In the genomic region with DNA sequence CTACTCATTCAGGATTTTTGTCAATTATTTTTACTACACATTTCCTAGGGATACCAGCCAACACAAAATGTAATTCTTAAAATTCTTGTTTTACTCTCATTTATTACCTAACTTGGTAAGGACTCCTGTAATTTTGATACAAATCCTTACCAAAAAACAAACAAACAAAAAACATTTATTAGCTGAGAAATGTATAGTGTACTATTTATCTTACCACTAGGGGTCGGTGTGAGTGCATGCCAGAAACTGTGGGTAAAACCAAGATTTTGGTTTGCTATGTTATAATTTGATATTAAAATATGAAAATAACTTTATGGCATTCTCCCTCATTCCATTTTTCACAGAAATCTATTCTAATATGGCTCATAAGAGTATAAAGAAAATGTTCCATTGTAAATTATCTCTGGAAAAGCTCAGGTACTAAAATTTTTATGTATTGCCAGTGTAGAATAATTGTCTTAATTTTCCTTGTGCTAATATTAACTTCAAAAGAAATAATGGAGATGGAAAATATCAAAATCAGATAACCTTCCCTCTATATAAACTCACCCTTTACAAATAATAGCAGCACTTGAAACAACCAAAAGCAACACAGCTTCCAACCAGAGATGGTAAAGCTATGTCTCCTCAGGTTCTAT, we compare ENCODE assay signal across 8 cellular contexts.
DNase-seq lines count a peak whose midpoint lies in the region; ATAC-seq, FAIRE-seq and TF ChIP-seq lines count a peak whose summit lies in the region.

No MANE protein-coding gene starts in this region.

- no peak for FAIRE-seq in GM19239 (lab: Jason Lieb, UNC)

- no peaks in the 10 kb centered on the region for H3K27me3 ChIP-seq in DND-41 (ENCODE audit: insufficient read depth, low read length, poor library complexity)
- H3K27me3 ChIP-seq in lung (ENCODE audit: control insufficient read depth, insufficient read depth): no peaks in the 10 kb centered on the region

- no peaks in the 10 kb centered on the region for H4K20me1 ChIP-seq in DND-41 (ENCODE audit: insufficient read depth, low read length)

- no peak overlapping the region for H2AFZ ChIP-seq in DND-41 (ENCODE audit: low read depth, low read length)

- no peaks in the 10 kb centered on the region for H3K27me3 Mint-ChIP-seq in WTC11 (ENCODE audit: low read depth)

- no peaks in the 10 kb centered on the region for H3K9me3 Mint-ChIP-seq in WTC11

- H3K27ac ChIP-seq in DND-41 (ENCODE audit: low read length): no peak overlapping the region
- no peak overlapping the region for H3K27ac ChIP-seq in lung (ENCODE audit: low read depth in 1 of 2, low read length in 1 of 2)

- H3K4me3 Mint-ChIP-seq in WTC11: no peak overlapping the region

- H3K9me3 ChIP-seq in DND-41 (ENCODE audit: insufficient read depth, low read length, severe bottlenecking) (no peaks in the 10 kb centered on the region), lung (ENCODE audit: control insufficient read depth in 2 of 2, insufficient read depth in 1 of 2, low read length in 1 of 2) (no peaks in the 10 kb centered on the region)

- H3K4me1 ChIP-seq in DND-41 (ENCODE audit: insufficient read depth, low read length) (no peaks in the 10 kb centered on the region), lung (ENCODE audit: control insufficient read depth in 2 of 2, insufficient read depth in 2 of 2, low read length in 2 of 2) (no peaks in the 10 kb centered on the region)

- no peak overlapping the region for H3K4me2 ChIP-seq in DND-41 (ENCODE audit: insufficient read depth, low read length)

- H3K4me3 ChIP-seq in DND-41 (ENCODE audit: low read depth in 1 of 2, low read length in 2 of 2) (no peak overlapping the region), lung (no peak overlapping the region)

- no peaks in the 10 kb centered on the region for H3K79me2 ChIP-seq in DND-41 (ENCODE audit: insufficient read depth, low read length)

- no peak for DNase-seq in DND-41
- DNase-seq in WTC11 (ENCODE audit: low spot score): no peak
- DNase-seq in lung (ENCODE audit: low spot score): no peak
- no peak for DNase-seq in NCI-H345 treated with DMSO at 0.1 percent for 48 hours (lab: John Stamatoyannopoulos, UW; ENCODE audit: unreplicated experiment)
- no peak for DNase-seq in GM19239 (ENCODE audit: insufficient read length, low spot score)

- H3K27ac Mint-ChIP-seq in WTC11: no peak overlapping the region

- 0 out of 2 replicates have a peak, but pooled peaks cover 8% of the 10 kb centered on the region for H3K4me1 Mint-ChIP-seq in WTC11

- POLR2A ChIA-PET in WTC11 (lab: Charles Lee): interaction anchor here (0.5 to 0.6 kb wide), 2 partner anchors 9 to 295 kb away, joined by 3 read pairs; no protein-coding TSS in a partner anchor

- H3K36me3 Mint-ChIP-seq in WTC11: no peaks in the 10 kb centered on the region

- no peak overlapping the region for H3K9ac ChIP-seq in DND-41 (ENCODE audit: low read depth, low read length)

- CTCF ChIA-PET in WTC11 (lab: Charles Lee): interaction anchor here (0.6 to 1.4 kb wide), 12 partner anchors 8 to 319 kb away, joined by 3 to 9 read pairs (median 4); no protein-coding TSS in a partner anchor

- ATAC-seq in DND-41 (ENCODE audit: insufficient read depth, low read depth): no peak
- ATAC-seq in HG02642 (IDR thresholded peaks at IDR 0.05; ENCODE audit: poor library complexity, unreplicated experiment): peak; percentile 60
- ATAC-seq in WTC11: no peak
- no peak for ATAC-seq in lung (ENCODE audit: insufficient read depth, low FRiP score)
- no peak for ATAC-seq in GM18870 (IDR thresholded peaks at IDR 0.05; ENCODE audit: unreplicated experiment)
- no peak for ATAC-seq in GM21737 (IDR thresholded peaks at IDR 0.05; ENCODE audit: unreplicated experiment)

- no peaks in the 10 kb centered on the region for H3K36me3 ChIP-seq in DND-41 (ENCODE audit: insufficient read depth, low read length)
- H3K36me3 ChIP-seq in lung (ENCODE audit: control insufficient read depth in 2 of 2, insufficient read depth in 2 of 2, low read length in 2 of 2): no peaks in the 10 kb centered on the region

- WGBS in lung, 2 donors: 0 to 6% methylated on average over 1 of the region's 1 CpG

- TF ChIP-seq CTCF in DND-41 (IDR thresholded peaks at IDR 0.05; ENCODE audit: borderline replicate concordance, extremely low read depth, low read length, poor library complexity, severe bottlenecking) (peak; percentile 63), WTC11 (IDR thresholded peaks at IDR 0.05) (peak; percentile 76), lung (IDR thresholded peaks at IDR 0.05; ENCODE audit: control extremely low read depth, extremely low read depth) (peak; percentile 26)

TF ChIP-seq in WTC11, 78 proteins besides CTCF, POLR2A, EP300 and RAD21:
- no peak for TF ChIP-seq GTF2I (CRISPR knock-in tag; conservative IDR thresholded peaks at IDR 0.05)
- no peak for TF ChIP-seq ZBTB43 (CRISPR knock-in tag; IDR thresholded peaks at IDR 0.05)
- TF ChIP-seq RORB (CRISPR knock-in tag; IDR thresholded peaks at IDR 0.05): no peak
- no peak for TF ChIP-seq HMGXB4 (CRISPR knock-in tag; IDR thresholded peaks at IDR 0.05)
- TF ChIP-seq NR3C1 (CRISPR knock-in tag; conservative IDR thresholded peaks at IDR 0.05; ENCODE audit: low read depth): no peak
- no peak for TF ChIP-seq OVOL2 (CRISPR knock-in tag; IDR thresholded peaks at IDR 0.05; ENCODE audit: borderline replicate concordance)
- TF ChIP-seq FOXK1 (CRISPR knock-in tag; IDR thresholded peaks at IDR 0.05): no peak
- no peak for TF ChIP-seq FOXJ3 (CRISPR knock-in tag; IDR thresholded peaks at IDR 0.05; ENCODE audit: borderline replicate concordance)

Comparison
In these comparisons a context has a peak if more than half of its experiments do, and no peak if none do; other contexts are left out.
1. CTCF ChIP-seq: peak in every context shown above with its lines; median percentile 76 in WTC11; 63 in DND-41; 26 in lung.